ENCODE assay signal across 7 cellular contexts in genomic region chr1:161630128-161630742, GRCh38. TPM values are rescaled to one million over a fixed set of nuclear protein-coding genes. Genes with fewer than 3 reads are reported as not detected.
"Had no signal": no experiment of that assay in that cellular context is flagged by ENCODE, and none has a peak within 500 bp of the region (broad histone marks: within the 10 kb centered on the region; RNA-seq: fewer than 3 reads in every experiment).

No MANE protein-coding gene starts in this region.

RNA-seq across cellular contexts. Expression of gene FCGR3B, which starts 0.7 kb away (rescaled TPM):
- total RNA-seq: myocyte; naive thymus-derived CD8-positive, alpha-beta T cell; neural crest cell; osteoblast; progenitor cell of endocrine pancreas; renal cortical epithelial cell; smooth muscle cell had no signal

RNA-seq across cellular contexts. Expression of gene FCGR2B, which starts 32.7 kb away (rescaled TPM):
- total RNA-seq: myocyte, neural crest cell, renal cortical epithelial cell, smooth muscle cell had no signal
